8 cellular contexts compared by ENCODE assay signal in genomic region chr2:216081487-216082387, GRCh38.
DNase-seq lines count a peak whose midpoint lies in the region; ATAC-seq lines count a peak whose summit lies in the region.

PECR (minus strand) TSS chr2:216081809; CDS start chr2:216081741, 68 bp downstream.
TMEM169 (plus strand) TSS chr2:216081919; CDS start chr2:216095964, 14,045 bp downstream.

- DNase-seq in NCI-H2196 (lab: John Stamatoyannopoulos, UW; ENCODE audit: unreplicated experiment) (peak; percentile 73), cerebellar cortex (ENCODE audit: low spot score) (peak; percentile 86), kidney glomerular epithelial cell (lab: John Stamatoyannopoulos, UW) (peak; percentile 25)
- peak; percentile 56 to 71 for DNase-seq in stimulated activated CD4-positive, alpha-beta T cell treated with anti-CD3 and anti-CD28 coated beads, Interleukin-15, amount 100 ng/mL, for 48 hours (ENCODE audit: low read depth in 2 of 2)

- no peaks in the 10 kb centered on the region for H3K36me3 ChIP-seq in ACC112 (ENCODE audit: insufficient read depth, low read length)

- peak within 1 kb of the TSS; percentile 87 for H2AFZ ChIP-seq in ACC112 (ENCODE audit: low read length, unreplicated experiment)

- H3K27ac ChIP-seq in ACC112 (ENCODE audit: low read depth, low read length) = no peak within 1 kb of the TSS

- H3K79me2 ChIP-seq in ACC112 (ENCODE audit: control insufficient read depth, insufficient read depth, low read length, unreplicated experiment) = no peaks in the 10 kb centered on the region

- peak within 1 kb of the TSS; percentile 91 for H3K4me3 ChIP-seq in ACC112 (ENCODE audit: low read depth, low read length)

- peaks cover 5% of the 10 kb centered on the region for H3K4me1 ChIP-seq in ACC112 (ENCODE audit: control insufficient read depth, insufficient read depth, low read length, unreplicated experiment)

- H3K27me3 ChIP-seq in ACC112 (ENCODE audit: insufficient read depth, low read length) = no peaks in the 10 kb centered on the region

- ATAC-seq in GM18867 (IDR thresholded peaks at IDR 0.05; ENCODE audit: unreplicated experiment) (peak; percentile 96), HG03064 (IDR thresholded peaks at IDR 0.05; ENCODE audit: low read depth, unreplicated experiment) (peak; percentile 96)
- peak; percentile 92 to 93 for ATAC-seq in activated CD4-positive, CD25-positive, alpha-beta regulatory T cell treated with anti-CD3 and anti-CD28 coated beads, Interleukin-2, amount 50 U/mL, for 24 hours

Comparison
In these comparisons a context has a peak if more than half of its experiments do, and no peak if none do; other contexts are left out.
1. DNase-seq: peak in every context shown above with its lines; median percentile 86 in cerebellar cortex; 73 in NCI-H2196; 64 in stimulated activated CD4-positive, alpha-beta T cell treated with anti-CD3 and anti-CD28 coated beads, Interleukin-15, amount 100 ng/mL, for 48 hours; 25 in kidney glomerular epithelial cell.